8 cellular contexts compared by ENCODE assay signal in genomic region chr6:28488916-28489365, GRCh38.
DNase-seq lines count a peak whose midpoint lies in the region; ATAC-seq and TF ChIP-seq lines count a peak whose summit lies in the region.

No MANE protein-coding gene starts in this region.

- peaks cover 10% of the 10 kb centered on the region; the same call in 1 of the 2 replicates for H3F3A ChIP-seq in MM.1S (ENCODE audit: insufficient read depth, low read length)

- H3K4me3 Mint-ChIP-seq in stimulated activated naive CD8-positive, alpha-beta T cell treated with anti-CD3 and anti-CD28 coated beads, Interleukin-15, amount 100 ng/mL, for 72 hours, result peak overlapping the region; percentile 90 to 93

- H3K27ac ChIP-seq in MM.1S (ENCODE audit: low read length), result peak overlapping the region; percentile 62; the same call in 1 of the 2 replicates

- peak overlapping the region; percentile 89; the same call in 1 of the 2 replicates for H3K4me2 ChIP-seq in MM.1S (ENCODE audit: low read depth, low read length)

- H3K27me3 Mint-ChIP-seq in stimulated activated naive CD8-positive, alpha-beta T cell treated with anti-CD3 and anti-CD28 coated beads, Interleukin-15, amount 100 ng/mL, for 72 hours, result peaks cover 51% of the 10 kb centered on the region

- H4K20me1 ChIP-seq in MM.1S (ENCODE audit: insufficient read depth, low read length), result no peaks in the 10 kb centered on the region

- H3K4me1 ChIP-seq in MM.1S (ENCODE audit: low read length), result no peaks in the 10 kb centered on the region

- H3K9me3 ChIP-seq in MM.1S (replicated peaks; ENCODE audit: insufficient read depth, low read length), result no peaks in the 10 kb centered on the region

- H3K4me1 Mint-ChIP-seq in stimulated activated naive CD8-positive, alpha-beta T cell treated with anti-CD3 and anti-CD28 coated beads, Interleukin-15, amount 100 ng/mL, for 72 hours, result peaks cover 32% of the 10 kb centered on the region

- peak overlapping the region; percentile 82; the same call in 1 of the 2 replicates for H2AFZ ChIP-seq in MM.1S (ENCODE audit: low read length)

- no peaks in the 10 kb centered on the region for H3K9me2 ChIP-seq in MM.1S (replicated peaks; ENCODE audit: insufficient read depth, low read length)

- ATAC-seq in stimulated activated naive CD8-positive, alpha-beta T cell treated with anti-CD3 and anti-CD28 coated beads, Interleukin-15, amount 100 ng/mL, for 72 hours, result peak; percentile 19
- ATAC-seq in HG03457 (IDR thresholded peaks at IDR 0.05; ENCODE audit: unreplicated experiment) (no peak), HG02870 (IDR thresholded peaks at IDR 0.05; ENCODE audit: unreplicated experiment) (no peak)

- H3K4me3 ChIP-seq in MM.1S (ENCODE audit: low read length), result peak overlapping the region; percentile 50

- H3K79me2 ChIP-seq in MM.1S (ENCODE audit: low read length), result no peaks in the 10 kb centered on the region

- no peaks in the 10 kb centered on the region for H3K27me3 ChIP-seq in MM.1S (replicated peaks; ENCODE audit: insufficient read depth, low read length)

- peaks cover 0 to 7% of the 10 kb centered on the region in 2 donors for H3K9me3 Mint-ChIP-seq in stimulated activated naive CD8-positive, alpha-beta T cell treated with anti-CD3 and anti-CD28 coated beads, Interleukin-15, amount 100 ng/mL, for 72 hours

- H3K36me3 ChIP-seq in MM.1S (replicated peaks; ENCODE audit: insufficient read depth, low read length), result no peaks in the 10 kb centered on the region

- peak overlapping the region; percentile 73; the same call in 1 of the 2 replicates for H3K9ac ChIP-seq in MM.1S (ENCODE audit: low read length)

- no peak for TF ChIP-seq CTCF in MM.1S (IDR thresholded peaks at IDR 0.05; ENCODE audit: low read length)

- DNase-seq in GM04503 (ENCODE audit: low read depth), result peak; percentile 26
- peak; percentile 21 for DNase-seq in MM.1S
- peak; percentile 25 for DNase-seq in activated naive CD4-positive, alpha-beta T cell treated with anti-CD3 and anti-CD28 coated beads, Interleukin-2, amount 50 U/mL, for 16 hours
- peak; percentile 43 for DNase-seq in iPS-NIHi7 (ENCODE audit: extremely low spot score)
- DNase-seq in stimulated activated naive CD8-positive, alpha-beta T cell treated with anti-CD3 and anti-CD28 coated beads, Interleukin-15, amount 100 ng/mL, for 72 hours, result peak; percentile 21 to 53
- no peak for DNase-seq in COR-L47 (lab: John Stamatoyannopoulos, UW)

- H3K27ac Mint-ChIP-seq in stimulated activated naive CD8-positive, alpha-beta T cell treated with anti-CD3 and anti-CD28 coated beads, Interleukin-15, amount 100 ng/mL, for 72 hours, result peak overlapping the region; percentile 85 to 96
